Comparison of ENCODE assay signal across 21 cellular contexts in the genomic region with DNA sequence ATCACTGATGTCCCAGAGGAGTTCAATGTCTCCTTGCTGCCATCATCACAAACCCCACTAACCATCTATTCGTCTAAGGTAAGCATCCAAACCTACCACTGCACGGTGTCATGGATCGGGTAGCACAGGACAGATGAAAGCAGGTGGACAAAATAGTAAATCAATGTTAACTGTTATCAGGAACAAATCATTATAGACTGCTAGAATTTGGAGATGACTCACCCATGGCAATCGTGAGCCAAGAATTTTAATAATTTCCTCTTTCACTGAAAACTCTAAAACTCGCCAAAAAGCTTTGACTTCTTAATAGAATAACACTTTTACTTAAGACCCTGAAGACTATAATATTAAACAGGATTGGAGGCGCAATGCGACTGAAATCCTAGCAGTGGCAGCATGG. TPM values are rescaled to one million over a fixed set of nuclear protein-coding genes. Genes with fewer than 3 reads are reported as not detected.
DNase-seq lines count a peak whose midpoint lies in the region; ATAC-seq, FAIRE-seq and TF ChIP-seq lines count a peak whose summit lies in the region.
"Had no signal": no experiment of that assay in that cellular context is flagged by ENCODE, and none has a peak within 500 bp of the region (broad histone marks: within the 10 kb centered on the region; RNA-seq: fewer than 3 reads in every experiment).

No MANE protein-coding gene starts in this region.

- no peak for TF ChIP-seq CTCF in PC-9 (conservative IDR thresholded peaks at IDR 0.05)
- no peak for TF ChIP-seq CTCF in endothelial cell of umbilical vein (IDR thresholded peaks at IDR 0.05; ENCODE audit: extremely low read depth in 1 of 2, insufficient read depth in 1 of 2, low read depth in 1 of 2, low read length in 2 of 2)
- no peak for TF ChIP-seq CTCF in osteoblast (IDR thresholded peaks at IDR 0.05; ENCODE audit: extremely low read depth, low read depth, low read length)

- TF ChIP-seq POLR2A in endothelial cell of umbilical vein (IDR thresholded peaks at IDR 0.05; ENCODE audit: low read depth, low read length) = no peak

- H3K9me3 ChIP-seq in PC-9 (ENCODE audit: insufficient read depth, low read depth) = no peaks in the 10 kb centered on the region; the same call in 1 of the 2 replicates
- no peaks in the 10 kb centered on the region for H3K9me3 ChIP-seq in endothelial cell of umbilical vein (replicated peaks; ENCODE audit: control insufficient read depth, insufficient read depth, low read length)
- H3K9me3 ChIP-seq in osteoblast (ENCODE audit: low read depth, low read length) = peaks cover 1% of the 10 kb centered on the region
- H3K9me3 ChIP-seq: BE2C, tibial nerve had no signal

- H3K9me1 ChIP-seq in endothelial cell of umbilical vein (replicated peaks; ENCODE audit: control insufficient read depth, extremely low read depth, insufficient read depth, low read length) = no peaks in the 10 kb centered on the region

- CTCF ChIA-PET in PC-9 (lab: Charles Lee) = no interaction called here
- CTCF ChIA-PET in endothelial cell of umbilical vein (lab: Charles Lee) = interaction anchor here (1.6 to 2.3 kb wide), 2 partner anchors 13 to 23 kb away, joined by 3 to 9 read pairs; no protein-coding TSS in a partner anchor

- H3K4me2 ChIP-seq in PC-9 = peak overlapping the region; percentile 23; the same call in 1 of the 2 replicates
- H3K4me2 ChIP-seq in endothelial cell of umbilical vein (ENCODE audit: insufficient read depth, low read length) = peak overlapping the region; percentile 77
- peak overlapping the region; percentile 51 for H3K4me2 ChIP-seq in osteoblast (ENCODE audit: insufficient read depth, low read length)
- H3K4me2 ChIP-seq: neural progenitor cell had no signal

- H3K27ac ChIP-seq in PC-9 = no peak overlapping the region
- H3K27ac ChIP-seq in endothelial cell of umbilical vein (ENCODE audit: insufficient read depth, low read depth, low read length) = peak overlapping the region; percentile 38
- no peak overlapping the region for H3K27ac ChIP-seq in osteoblast (ENCODE audit: low read depth, low read length)
- H3K27ac ChIP-seq: neural progenitor cell, RWPE1, WERI-Rb-1 had no signal

- H3K4me1 ChIP-seq in PC-9 (replicated peaks; ENCODE audit: insufficient read depth) (peaks cover 65% of the 10 kb centered on the region), endothelial cell of umbilical vein (ENCODE audit: control insufficient read depth, extremely low read depth, insufficient read depth, low read length) (peaks cover 34% of the 10 kb centered on the region), osteoblast (ENCODE audit: insufficient read depth, low read length) (peaks cover 23% of the 10 kb centered on the region)
- H3K4me1 ChIP-seq: BE2C had no signal

- H3K9ac ChIP-seq in endothelial cell of umbilical vein (replicated peaks; ENCODE audit: extremely low read depth, insufficient read depth, low read length) = peak overlapping the region; percentile 0
- H3K9ac ChIP-seq: neural progenitor cell had no signal

- no peak for ATAC-seq in HG02938 (IDR thresholded peaks at IDR 0.05; ENCODE audit: unreplicated experiment)
- ATAC-seq: activated naive CD4-positive, alpha-beta T cell treated with anti-CD3 and anti-CD28 coated beads, Interleukin-2, amount 50 U/mL, for 72 hours; GM12878 had no signal

- H4K20me1 ChIP-seq in PC-9 (ENCODE audit: insufficient read depth) (no peaks in the 10 kb centered on the region), endothelial cell of umbilical vein (replicated peaks; ENCODE audit: control insufficient read depth, extremely low read depth, insufficient read depth, low read length) (no peaks in the 10 kb centered on the region), osteoblast (ENCODE audit: insufficient read depth, low read length) (no peaks in the 10 kb centered on the region)

- POLR2A ChIA-PET in PC-9 (lab: Charles Lee; ENCODE audit: unreplicated experiment) = no interaction called here
- POLR2A ChIA-PET in endothelial cell of umbilical vein (lab: Charles Lee) = no interaction called here

- intact Hi-C loops in PC-9 (cut with micrococcal nuclease; ENCODE audit: unreplicated experiment) (no loop called here), endothelial cell of umbilical vein (cut with micrococcal nuclease) (loop anchor here (1.0 kb wide), 2 partner anchors 9 to 13 kb away; no protein-coding TSS in a partner anchor)

- no peaks in the 10 kb centered on the region for H3K9me2 ChIP-seq in PC-9 (ENCODE audit: insufficient read depth)

- H3K36me3 ChIP-seq in PC-9 (ENCODE audit: low read depth) (no peaks in the 10 kb centered on the region), endothelial cell of umbilical vein (ENCODE audit: control insufficient read depth in 2 of 2, extremely low read depth in 1 of 2, insufficient read depth in 2 of 2, low read length in 2 of 2) (no peaks in the 10 kb centered on the region), osteoblast (ENCODE audit: insufficient read depth, low read length) (no peaks in the 10 kb centered on the region)
- H3K36me3 ChIP-seq: BE2C, neural progenitor cell, tibial nerve, WERI-Rb-1 had no signal

- H3K79me2 ChIP-seq in PC-9 (ENCODE audit: low read depth) = no peaks in the 10 kb centered on the region
- no peaks in the 10 kb centered on the region for H3K79me2 ChIP-seq in endothelial cell of umbilical vein (ENCODE audit: control insufficient read depth, insufficient read depth, low read length)
- no peaks in the 10 kb centered on the region for H3K79me2 ChIP-seq in osteoblast (ENCODE audit: insufficient read depth, low read length)

- no TSS peak for BruUV-seq in PC-9 (replicated peaks; lab: Mats Ljungman, UMichigan)
- BruUV-seq in endothelial cell of umbilical vein (replicated peaks; lab: Mats Ljungman, UMichigan) = no TSS peak

- no peak overlapping the region for H3K4me3 ChIP-seq in PC-9
- peak overlapping the region in 1 of 3 experiments; percentile 26 for H3K4me3 ChIP-seq in endothelial cell of umbilical vein (replicated peaks in 1 of 3; ENCODE audit: insufficient read depth in 1 of 3, low read depth in 1 of 3, low read length in 3 of 3)
- H3K4me3 ChIP-seq in osteoblast (ENCODE audit: insufficient read depth, low read length) = no peak overlapping the region
- H3K4me3 ChIP-seq: GM12878, neural progenitor cell, tibial nerve had no signal

- H2AFZ ChIP-seq in PC-9 (no peak overlapping the region), endothelial cell of umbilical vein (ENCODE audit: low read depth, low read length) (peak overlapping the region; percentile 24), osteoblast (ENCODE audit: low read length) (no peak overlapping the region)
- H2AFZ ChIP-seq: neural progenitor cell had no signal

- FAIRE-seq in endothelial cell of umbilical vein (lab: Jason Lieb, UNC) = peak; percentile 90
- FAIRE-seq: GM12878 had no signal

- dilution Hi-C loops in endothelial cell of umbilical vein (cut with MboI; ENCODE audit: extremely low pct_ligation_motif_present, low sequenced_read_pairs) = no loop called here

- H3K27me3 ChIP-seq in PC-9 (ENCODE audit: insufficient read depth, low read depth) (no peaks in the 10 kb centered on the region), endothelial cell of umbilical vein (ENCODE audit: control insufficient read depth in 2 of 2, insufficient read depth in 2 of 2, low read length in 2 of 2) (no peaks in the 10 kb centered on the region), osteoblast (ENCODE audit: insufficient read depth, low read length) (no peaks in the 10 kb centered on the region)
- H3K27me3 ChIP-seq: BE2C, neural progenitor cell, tibial nerve had no signal

- DNase-seq in COLO829 (ENCODE audit: low spot score) (peak; percentile 19), PC-9 (no peak), endothelial cell of umbilical vein (ENCODE audit: low read depth, low spot score) (peak; percentile 76), osteoblast (ENCODE audit: insufficient read length, low spot score, missing footprints) (no peak), AG08396 (ENCODE audit: low spot score) (no peak), DMS79 (lab: John Stamatoyannopoulos, UW) (no peak)
- DNase-seq: BE2C; effector memory CD4-positive, alpha-beta T cell; H9; NCI-H1092; NCI-H1930; NCI-H2227 treated with DMSO at 0.1 percent for 48 hours; stimulated activated CD8-positive, alpha-beta memory T cell treated with anti-CD3 and anti-CD28 coated beads, Interleukin-4, amount 100 ng/mL, for 48 hours; T-helper 9 cell; WERI-Rb-1 had no signal

- H3F3A ChIP-seq in PC-9 (ENCODE audit: insufficient read depth, low read depth) = peaks cover 26% of the 10 kb centered on the region

TF ChIP-seq in endothelial cell of umbilical vein, 7 proteins besides CTCF, POLR2A, EP300 and RAD21:
- TF ChIP-seq MAX (IDR thresholded peaks at IDR 0.05; ENCODE audit: insufficient read depth, insufficient read length) (no peak), MYC (IDR thresholded peaks at IDR 0.05; ENCODE audit: low read depth, low read length) (no peak), POLR2AphosphoS5 (IDR thresholded peaks at IDR 0.05; ENCODE audit: insufficient read depth, low read depth, low read length) (no peak), JUN (IDR thresholded peaks at IDR 0.05; ENCODE audit: borderline replicate concordance, insufficient read depth, insufficient read length, low read depth) (peak; percentile 90), FOS (IDR thresholded peaks at IDR 0.05; ENCODE audit: borderline replicate concordance, insufficient read depth, low read length) (peak; percentile 89), GATA2 (IDR thresholded peaks at IDR 0.05; ENCODE audit: insufficient read depth, insufficient read length, low read depth, low read length) (peak; percentile 91)

RNA-seq across cellular contexts. Expression of gene BZW1, which starts 33.7 kb away (rescaled TPM):
- 274 and 300 TPM in 2 replicates for total RNA-seq in PC-9 (2021)
- 347 and 353 TPM in 2 replicates for total RNA-seq in endothelial cell of umbilical vein
- 130 and 174 TPM in 2 replicates for polyA plus RNA-seq in endothelial cell of umbilical vein
- 219 and 224 TPM in 2 replicates for polyA plus RNA-seq in endothelial cell of umbilical vein (2011; cell fraction: cytosol; rRNA removed)
- 143 and 157 TPM in 2 replicates for polyA plus RNA-seq in endothelial cell of umbilical vein (2011; cell fraction: nucleus; rRNA removed)
- 344 and 564 TPM in 2 replicates for polyA plus RNA-seq in endothelial cell of umbilical vein (2012)
- polyA minus RNA-seq in endothelial cell of umbilical vein = 305 and 337 TPM in 2 replicates
- 414 TPM for polyA minus RNA-seq in endothelial cell of umbilical vein (2011; cell fraction: cytosol; rRNA and poly(A)+ RNA removed)
- polyA minus RNA-seq in endothelial cell of umbilical vein (2011; cell fraction: nucleus; rRNA and poly(A)+ RNA removed) = 184 and 211 TPM in 2 replicates
- 590 and 597 TPM in 2 replicates for total RNA-seq in osteoblast

Comparison
In these comparisons a context has a peak if more than half of its experiments do, and no peak if none do; other contexts are left out.
1. DNase-seq: peak in COLO829 (single experiment) and endothelial cell of umbilical vein (single experiment); none in PC-9 (0 of 2), osteoblast (single experiment), AG08396 (single experiment) and DMS79 (single experiment).
2. H3K4me2 ChIP-seq: peak in every context shown above with its lines; median percentile 77 in endothelial cell of umbilical vein; 51 in osteoblast; 23 in PC-9.